12 cellular contexts compared by ENCODE assay signal in the genomic region with DNA sequence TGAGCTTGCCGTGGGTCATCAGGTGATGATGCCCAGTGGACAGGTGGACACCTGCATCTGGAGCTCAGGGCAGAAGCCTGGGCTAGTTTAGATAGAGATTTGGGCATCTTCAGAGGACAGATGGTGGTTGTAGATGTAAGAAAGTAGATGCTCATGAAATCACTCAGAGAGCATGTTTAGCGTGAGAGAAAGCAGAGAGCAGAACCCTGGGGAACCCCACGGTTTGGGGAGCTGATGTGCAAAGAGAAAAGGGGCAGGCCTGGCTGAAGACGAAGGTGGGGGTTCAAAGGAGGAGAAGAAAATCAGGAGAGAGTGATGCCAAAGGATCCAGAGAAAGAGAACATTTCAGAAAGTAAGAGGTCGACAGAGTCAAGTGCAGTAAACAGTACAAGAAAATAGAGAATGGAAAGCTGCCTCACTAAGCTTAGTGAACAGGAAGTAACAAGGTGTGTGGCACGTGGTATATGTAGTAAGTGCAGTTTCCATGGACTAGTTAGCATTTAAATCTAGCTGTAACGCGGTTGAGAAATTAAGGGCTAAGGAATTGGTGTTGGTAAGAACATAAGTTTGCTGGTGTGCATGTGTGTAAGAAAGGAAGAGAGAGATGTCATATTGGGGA. TPM values are rescaled to one million over a fixed set of nuclear protein-coding genes. Genes with fewer than 3 reads are reported as not detected.
DNase-seq lines count a peak whose midpoint lies in the region; ATAC-seq and TF ChIP-seq lines count a peak whose summit lies in the region.
"Had no signal": no experiment of that assay in that cellular context is flagged by ENCODE, and none has a peak within 500 bp of the region (broad histone marks: within the 10 kb centered on the region; RNA-seq: fewer than 3 reads in every experiment).

No MANE protein-coding gene starts in this region.

- peak; percentile 53 for ATAC-seq in HG02885 (IDR thresholded peaks at IDR 0.05; ENCODE audit: poor library complexity, unreplicated experiment)
- ATAC-seq in HG02884 (IDR thresholded peaks at IDR 0.05; ENCODE audit: unreplicated experiment): no peak

- no peak overlapping the region for H3K4me3 ChIP-seq in MG63
- H3K4me3 ChIP-seq in lower leg skin (ENCODE audit: low read depth, poor library complexity, severe bottlenecking): no peak overlapping the region
- H3K4me3 ChIP-seq: skin epidermis had no signal

- H3K4me1 Mint-ChIP-seq in activated CD4-positive, alpha-beta memory T cell treated with anti-CD3 and anti-CD28 coated beads, Interleukin-2, amount 10 ng/mL, durations not matched to agents 7 days and 5 days: peaks cover 45% of the 10 kb centered on the region

- no peak for TF ChIP-seq CTCF in lower leg skin (IDR thresholded peaks at IDR 0.05)

- intact Hi-C loops in lower leg skin (cut with DNase I; ENCODE audit: low total_unique reads): no loop called here

- peaks cover 52% of the 10 kb centered on the region for H3K36me3 Mint-ChIP-seq in activated CD4-positive, alpha-beta memory T cell treated with anti-CD3 and anti-CD28 coated beads, Interleukin-2, amount 10 ng/mL, durations not matched to agents 7 days and 5 days (ENCODE audit: low read depth)

- H3K4me3 Mint-ChIP-seq in activated CD4-positive, alpha-beta memory T cell treated with anti-CD3 and anti-CD28 coated beads, Interleukin-2, amount 10 ng/mL, durations not matched to agents 7 days and 5 days: peak overlapping the region; percentile 36

- TF ChIP-seq POLR2A in lower leg skin (IDR thresholded peaks at IDR 0.05): no peak

- DNase-seq in stimulated activated naive CD4-positive, alpha-beta T cell treated with Interleukin-2 at 50 U/mL for 16 hours (lab: John Stamatoyannopoulos, UW): peak; percentile 46
- no peak for DNase-seq in stimulated activated naive CD4-positive, alpha-beta T cell (lab: John Stamatoyannopoulos, UW)
- no peak for DNase-seq in activated CD4-positive, alpha-beta memory T cell treated with anti-CD3 and anti-CD28 coated beads, Interleukin-2, amount 10 ng/mL, durations not matched to agents 7 days and 5 days
- no peak for DNase-seq in MG63
- DNase-seq in NCI-H1092 treated with DMSO at 0.1 percent for 48 hours (lab: John Stamatoyannopoulos, UW): no peak
- no peak for DNase-seq in lower leg skin (ENCODE audit: low spot score in 2 of 2)
- DNase-seq: mesenchymal stem cell, NCI-H1105 had no signal

- peaks cover 5% of the 10 kb centered on the region for H3K9me3 Mint-ChIP-seq in activated CD4-positive, alpha-beta memory T cell treated with anti-CD3 and anti-CD28 coated beads, Interleukin-2, amount 10 ng/mL, durations not matched to agents 7 days and 5 days

- 83 to 85% methylated on average over 8 of the region's 8 CpGs for WGBS in lower leg skin, 2 donors

- CTCF ChIA-PET in activated CD4-positive, alpha-beta memory T cell treated with anti-CD3 and anti-CD28 coated beads, Interleukin-2, amount 10 ng/mL, durations not matched to agents 7 days and 5 days (lab: Charles Lee): interaction anchor here (0.7 to 4.6 kb wide), 8 partner anchors 8 to 85 kb away, joined by 3 to 51 read pairs (median 4); a partner anchor contains a TSS

- peaks cover 3% of the 10 kb centered on the region; the same call in 1 of the 2 replicates for H3K27me3 ChIP-seq in MG63

- H3K27ac Mint-ChIP-seq in activated CD4-positive, alpha-beta memory T cell treated with anti-CD3 and anti-CD28 coated beads, Interleukin-2, amount 10 ng/mL, durations not matched to agents 7 days and 5 days: peak overlapping the region; percentile 90

- no peaks in the 10 kb centered on the region for H3K9me3 ChIP-seq in MG63

- no peaks in the 10 kb centered on the region for H3K27me3 Mint-ChIP-seq in activated CD4-positive, alpha-beta memory T cell treated with anti-CD3 and anti-CD28 coated beads, Interleukin-2, amount 10 ng/mL, durations not matched to agents 7 days and 5 days

- POLR2A ChIA-PET in activated CD4-positive, alpha-beta memory T cell treated with anti-CD3 and anti-CD28 coated beads, Interleukin-2, amount 10 ng/mL, durations not matched to agents 7 days and 5 days (lab: Charles Lee): interaction anchor here (0.7 to 5.4 kb wide), 14 partner anchors 9 to 562 kb away, joined by 3 to 78 read pairs (median 6); a partner anchor contains a TSS

- H3K36me3 ChIP-seq in MG63: no peaks in the 10 kb centered on the region

RNA-seq across cellular contexts. Expression of a gene that starts 13.5 kb away (rescaled TPM):
- total RNA-seq in activated CD4-positive, alpha-beta memory T cell treated with anti-CD3 and anti-CD28 coated beads, Interleukin-2, amount 10 ng/mL, durations not matched to agents 7 days and 5 days: 10 to 100 TPM; 29.8 to 30.4 TPM
- total RNA-seq in MG63 (2014; rRNA removed; shearing (Covaris generic); ENCODE audit: low replicate concordance): not detected in 2 replicates
- total RNA-seq in lower leg skin: 1 to 10 TPM in 1 of 4 donors, not detected in 3; 1.2 TPM
- total RNA-seq: bronchial epithelial cell had no signal

Comparison
In these comparisons a context has a peak if more than half of its experiments do, and no peak if none do; other contexts are left out.
1. RNA of a gene that starts 13.5 kb away (total RNA-seq): 29.8 to 30.4 TPM in activated CD4-positive, alpha-beta memory T cell treated with anti-CD3 and anti-CD28 coated beads, Interleukin-2, amount 10 ng/mL, durations not matched to agents 7 days and 5 days; not detected in MG63 and 1.2 TPM in lower leg skin; every median in the first group is over 10 times any median in the second.